Comparison of ENCODE assay signal across 37 cellular contexts in genomic region chrX:78366576-78366975, GRCh38.
"Had no signal": no experiment of that assay in that cellular context is flagged by ENCODE, and none has a peak within 500 bp of the region (broad histone marks: within the 10 kb centered on the region; RNA-seq: fewer than 3 reads in every experiment).

No MANE protein-coding gene starts in this region.

- H3K4me3 Mint-ChIP-seq: activated B cell treated with CpG ODN at 0.5 μM for 24 hours; activated CD4-positive, alpha-beta memory T cell treated with anti-CD3 and anti-CD28 coated beads for 36 hours; activated CD4-positive, alpha-beta T cell treated with anti-CD3 and anti-CD28 coated beads, Interleukin-2, amount 10 ng/mL, durations not matched to agents 24 days and 14 days; activated CD8-positive, alpha-beta T cell treated with anti-CD3 and anti-CD28 coated beads for 36 hours; activated naive CD4-positive, alpha-beta T cell treated with anti-CD3 and anti-CD28 coated beads, Interleukin-2, amount 10 ng/mL, durations not matched to agents 7 days and 5 days; activated naive CD4-positive, alpha-beta T cell treated with anti-CD3 and anti-CD28 coated beads, Interleukin-2, amount 50 U/mL, for 24 hours; activated naive CD8-positive, alpha-beta T cell; activated naive CD8-positive, alpha-beta T cell treated with anti-CD3 and anti-CD28 coated beads, Interleukin-2, amount 10 ng/mL, durations not matched to agents 7 days and 5 days; activated naive CD8-positive, alpha-beta T cell treated with anti-CD3 and anti-CD28 coated beads, Interleukin-2, amount 50 U/mL, for 24 hours; activated T-cell treated with anti-CD3 and anti-CD28 coated beads, Interleukin-2, amount 50 U/mL, for 4 hours; activated T-cell treated with anti-CD3 and anti-CD28 coated beads, Interleukin-2, amount 50 U/mL, for 72 hours; activated T-helper 1 cell treated with anti-CD3 and anti-CD28 coated beads, Interleukin-12 subunit alpha, Interleukin-12 subunit beta, Interleukin-2, Interleukin-4 antibody, amounts not matched to agents 30 ng/mL and 10 ng/mL and 1 ng/mL, durations not matched to agents 14 hours and 24 hours and 36 hours; activated T-helper 17 cell treated with anti-CD3 and anti-CD28 coated beads, Interleukin-2, amount 50 U/mL, for 72 hours; T-helper 1 cell treated with Interleukin-12 subunit alpha and Interleukin-12 subunit beta and Interleukin-4 antibody, amounts not matched to agents 30 μg/mL and 1 μg/mL, for 36 hours; T-helper 2 cell treated with Interferon-gamma antibody and Interleukin-4, amounts not matched to agents 5 μg/mL and 100 μg/mL, for 36 hours had no signal

- H3K4me1 Mint-ChIP-seq: activated B cell treated with CpG ODN at 0.5 μM for 24 hours; activated naive CD4-positive, alpha-beta T cell treated with anti-CD3 and anti-CD28 coated beads, Interleukin-2, amount 50 U/mL, for 24 hours had no signal

- H3K9me3 Mint-ChIP-seq: activated B cell treated with CpG ODN at 0.5 μM for 24 hours; activated naive CD4-positive, alpha-beta T cell treated with anti-CD3 and anti-CD28 coated beads, Interleukin-2, amount 50 U/mL, for 24 hours had no signal

- FAIRE-seq: TTC549 had no signal

- H3K27me3 ChIP-seq: ascending aorta, body of pancreas, brain microvascular endothelial cell, breast epithelium had no signal

- H3K36me3 Mint-ChIP-seq: activated naive CD4-positive, alpha-beta T cell treated with anti-CD3 and anti-CD28 coated beads, Interleukin-2, amount 50 U/mL, for 24 hours had no signal

- H3K27ac ChIP-seq: ascending aorta, body of pancreas, brain microvascular endothelial cell, breast epithelium, VCaP had no signal

- H3K27ac Mint-ChIP-seq: activated B cell treated with CpG ODN at 0.5 μM for 24 hours; activated CD4-positive, alpha-beta memory T cell treated with anti-CD3 and anti-CD28 coated beads for 36 hours; activated CD4-positive, alpha-beta T cell treated with anti-CD3 and anti-CD28 coated beads, Interleukin-2, amount 10 ng/mL, durations not matched to agents 24 days and 14 days; activated CD8-positive, alpha-beta T cell treated with anti-CD3 and anti-CD28 coated beads for 36 hours; activated naive CD4-positive, alpha-beta T cell treated with anti-CD3 and anti-CD28 coated beads, Interleukin-2, amount 10 ng/mL, durations not matched to agents 7 days and 5 days; activated naive CD4-positive, alpha-beta T cell treated with anti-CD3 and anti-CD28 coated beads, Interleukin-2, amount 50 U/mL, for 24 hours; activated naive CD8-positive, alpha-beta T cell; activated naive CD8-positive, alpha-beta T cell treated with anti-CD3 and anti-CD28 coated beads, Interleukin-2, amount 10 ng/mL, durations not matched to agents 7 days and 5 days; activated naive CD8-positive, alpha-beta T cell treated with anti-CD3 and anti-CD28 coated beads, Interleukin-2, amount 50 U/mL, for 24 hours; activated T-cell treated with anti-CD3 and anti-CD28 coated beads, Interleukin-2, amount 50 U/mL, for 72 hours; activated T-helper 1 cell treated with anti-CD3 and anti-CD28 coated beads, Interleukin-12 subunit alpha, Interleukin-12 subunit beta, Interleukin-2, Interleukin-4 antibody, amounts not matched to agents 30 ng/mL and 10 ng/mL and 1 ng/mL, durations not matched to agents 14 hours and 24 hours and 36 hours; activated T-helper 17 cell treated with anti-CD3 and anti-CD28 coated beads, Interleukin-2, amount 50 U/mL, for 72 hours; T-helper 1 cell treated with Interleukin-12 subunit alpha and Interleukin-12 subunit beta and Interleukin-4 antibody, amounts not matched to agents 30 μg/mL and 1 μg/mL, for 36 hours; T-helper 2 cell treated with Interferon-gamma antibody and Interleukin-4, amounts not matched to agents 5 μg/mL and 100 μg/mL, for 36 hours had no signal

- ATAC-seq: activated CD8-positive, alpha-beta T cell treated with anti-CD3 and anti-CD28 coated beads for 36 hours; activated naive CD8-positive, alpha-beta T cell treated with anti-CD3 and anti-CD28 coated beads, Interleukin-2, amount 50 U/mL, for 24 hours; activated T-cell treated with anti-CD3 and anti-CD28 coated beads, Interleukin-2, amount 50 U/mL, for 4 hours; activated T-cell treated with anti-CD3 and anti-CD28 coated beads, Interleukin-2, amount 50 U/mL, for 72 hours; activated T-helper 17 cell treated with anti-CD3 and anti-CD28 coated beads, Interleukin-2, amount 50 U/mL, for 72 hours; body of pancreas had no signal

- H3K9me3 ChIP-seq: body of pancreas had no signal

- H3K4me1 ChIP-seq: ascending aorta, body of pancreas, breast epithelium had no signal

- DNase-seq: activated B cell treated with CpG ODN at 0.5 μM for 24 hours; activated CD4-positive, alpha-beta memory T cell treated with anti-CD3 and anti-CD28 coated beads for 36 hours; activated CD4-positive, alpha-beta T cell treated with anti-CD3 and anti-CD28 coated beads for 4 hours; activated CD4-positive, alpha-beta T cell treated with anti-CD3 and anti-CD28 coated beads, Interleukin-2, amount 10 ng/mL, durations not matched to agents 24 days and 14 days; activated CD4-positive, alpha-beta T cell treated with anti-CD3 and anti-CD28 coated beads, Interleukin-2, amount 50 U/mL, for 1 hour; activated CD4-positive, alpha-beta T cell treated with anti-CD3 and anti-CD28 coated beads, Interleukin-2, amount 50 U/mL, for 4 hours; activated CD4-positive, CD25-positive, alpha-beta regulatory T cell treated with anti-CD3 and anti-CD28 coated beads, Interleukin-2, amount 50 U/mL, for 72 hours; activated CD8-positive, alpha-beta memory T cell treated with anti-CD3 and anti-CD28 coated beads, Interleukin-2, amount 50 U/mL, for 4 hours; activated CD8-positive, alpha-beta T cell treated with anti-CD3 and anti-CD28 coated beads for 36 hours; activated effector memory CD4-positive, alpha-beta T cell treated with anti-CD3 and anti-CD28 coated beads, Interleukin-2, amount 50 U/mL, for 16 hours; activated gamma-delta T cell treated with Interleukin-2 at 50 U/mL for 16 hours; activated naive CD4-positive, alpha-beta T cell; activated naive CD4-positive, alpha-beta T cell treated with anti-CD3 and anti-CD28 coated beads, Interleukin-2, amount 10 ng/mL, durations not matched to agents 7 days and 5 days; activated naive CD8-positive, alpha-beta T cell treated with anti-CD3 and anti-CD28 coated beads, Interleukin-2, amount 10 ng/mL, durations not matched to agents 7 days and 5 days; activated naive CD8-positive, alpha-beta T cell treated with anti-CD3 and anti-CD28 coated beads, Interleukin-2, amount 50 U/mL, for 24 hours; activated T-cell treated with anti-CD3 and anti-CD28 coated beads for 4 hours; activated T-cell treated with anti-CD3 and anti-CD28 coated beads, Interleukin-2, amount 50 U/mL, for 1 hour; activated T-cell treated with anti-CD3 and anti-CD28 coated beads, Interleukin-2, amount 50 U/mL, for 4 hours; activated T-cell treated with anti-CD3 and anti-CD28 coated beads, Interleukin-2, amount 50 U/mL, for 72 hours; amygdala; anterior cingulate cortex; body of pancreas; brain microvascular endothelial cell; central memory CD4-positive, alpha-beta T cell; T-helper 1 cell; T-helper 2 cell; T-helper 9 cell had no signal

- H3K4me3 ChIP-seq: ascending aorta, body of pancreas, breast epithelium had no signal

- H3K36me3 ChIP-seq: ascending aorta, brain microvascular endothelial cell, breast epithelium had no signal

- H3K27me3 Mint-ChIP-seq: activated B cell treated with CpG ODN at 0.5 μM for 24 hours; activated CD4-positive, alpha-beta memory T cell treated with anti-CD3 and anti-CD28 coated beads for 36 hours; activated CD4-positive, alpha-beta T cell treated with anti-CD3 and anti-CD28 coated beads, Interleukin-2, amount 10 ng/mL, durations not matched to agents 24 days and 14 days; activated CD8-positive, alpha-beta T cell treated with anti-CD3 and anti-CD28 coated beads for 36 hours; activated naive CD4-positive, alpha-beta T cell treated with anti-CD3 and anti-CD28 coated beads, Interleukin-2, amount 10 ng/mL, durations not matched to agents 7 days and 5 days; activated naive CD4-positive, alpha-beta T cell treated with anti-CD3 and anti-CD28 coated beads, Interleukin-2, amount 50 U/mL, for 24 hours; activated naive CD8-positive, alpha-beta T cell; activated naive CD8-positive, alpha-beta T cell treated with anti-CD3 and anti-CD28 coated beads, Interleukin-2, amount 10 ng/mL, durations not matched to agents 7 days and 5 days; activated naive CD8-positive, alpha-beta T cell treated with anti-CD3 and anti-CD28 coated beads, Interleukin-2, amount 50 U/mL, for 24 hours; activated T-helper 17 cell treated with anti-CD3 and anti-CD28 coated beads, Interleukin-2, amount 50 U/mL, for 72 hours had no signal
